In genomic region chr2:75549401-75550253, GRCh38 we compare ENCODE assay signal across 1 cellular context.
TF ChIP-seq lines count a peak whose summit lies in the region.

No MANE protein-coding gene starts in this region.

TF ChIP-seq in HepG2, 621 proteins besides CTCF, POLR2A, EP300 and RAD21 (continued from another document and continues in another):
- TF ChIP-seq ATF2 (CRISPR knock-in tag; IDR thresholded peaks at IDR 0.05) (no peak), ETV5 (CRISPR knock-in tag; IDR thresholded peaks at IDR 0.05; ENCODE audit: borderline replicate concordance) (no peak; the same call in 1 of the 2 replicates), ZNF484 (CRISPR knock-in tag; IDR thresholded peaks at IDR 0.05; ENCODE audit: borderline replicate concordance, low read depth) (no peak), ZNF615 (CRISPR knock-in tag; IDR thresholded peaks at IDR 0.05; ENCODE audit: borderline replicate concordance) (no peak), KLF13 (CRISPR knock-in tag; IDR thresholded peaks at IDR 0.05) (no peak), MAF1 (CRISPR knock-in tag; IDR thresholded peaks at IDR 0.05; ENCODE audit: borderline replicate concordance) (no peak), ZNF562 (CRISPR knock-in tag; IDR thresholded peaks at IDR 0.05; ENCODE audit: borderline replicate concordance) (no peak), UBTF (CRISPR knock-in tag; IDR thresholded peaks at IDR 0.05) (no peak), ZNF275 (CRISPR knock-in tag; IDR thresholded peaks at IDR 0.05; ENCODE audit: borderline replicate concordance) (no peak), AKNA (CRISPR knock-in tag; IDR thresholded peaks at IDR 0.05; ENCODE audit: borderline replicate concordance) (no peak), FOSL2 (CRISPR knock-in tag; IDR thresholded peaks at IDR 0.05) (peak; percentile 14; the same call in 1 of the 2 replicates), MYNN (CRISPR knock-in tag; IDR thresholded peaks at IDR 0.05; ENCODE audit: low read depth) (no peak), HMGA1 (CRISPR knock-in tag; conservative IDR thresholded peaks at IDR 0.05) (no peak), TIGD3 (CRISPR knock-in tag; IDR thresholded peaks at IDR 0.05; ENCODE audit: borderline replicate concordance) (no peak), SOX13 (IDR thresholded peaks at IDR 0.05) (no peak), SOX13 (CRISPR knock-in tag; conservative IDR thresholded peaks at IDR 0.05 in 1 of 2, IDR thresholded peaks at IDR 0.05 in 1 of 2) (peak in 1 of 2 experiments; percentile 65; a peak in 1 of 4 replicates), DDIT3 (CRISPR knock-in tag; IDR thresholded peaks at IDR 0.05) (no peak), ZNF879 (CRISPR knock-in tag; IDR thresholded peaks at IDR 0.05) (no peak), ZFP36L2 (CRISPR knock-in tag; IDR thresholded peaks at IDR 0.05) (no peak), ZNF557 (CRISPR knock-in tag; IDR thresholded peaks at IDR 0.05) (no peak), ZNF609 (CRISPR knock-in tag; IDR thresholded peaks at IDR 0.05; ENCODE audit: borderline replicate concordance) (0 out of 2 replicates have a peak, but pooled peaks have one; percentile 28), XRCC5 (optimal IDR thresholded peaks at IDR 0.05; ENCODE audit: low read length) (no peak), SALL1 (CRISPR knock-in tag; IDR thresholded peaks at IDR 0.05) (0 out of 2 replicates have a peak, but pooled peaks have one; percentile 31), SAFB2 (CRISPR knock-in tag; IDR thresholded peaks at IDR 0.05; ENCODE audit: borderline replicate concordance, low read depth) (no peak), ZNF800 (CRISPR knock-in tag; IDR thresholded peaks at IDR 0.05) (no peak), ZBTB3 (CRISPR knock-in tag; IDR thresholded peaks at IDR 0.05; ENCODE audit: borderline replicate concordance, low read depth) (no peak), MXD4 (CRISPR knock-in tag; IDR thresholded peaks at IDR 0.05) (no peak), KDM4B (CRISPR knock-in tag; IDR thresholded peaks at IDR 0.05) (no peak), TERF1 (CRISPR knock-in tag; IDR thresholded peaks at IDR 0.05) (no peak), ISL2 (CRISPR knock-in tag; IDR thresholded peaks at IDR 0.05) (peak; percentile 84; the same call in 1 of the 2 replicates), HNF4A (CRISPR knock-in tag; IDR thresholded peaks at IDR 0.05) (peak; percentile 57; the same call in 1 of the 2 replicates), KDM5A (IDR thresholded peaks at IDR 0.05; ENCODE audit: borderline replicate concordance, low read length) (no peak), PCBP1 (IDR thresholded peaks at IDR 0.05; ENCODE audit: borderline replicate concordance, low read depth, low read length) (no peak), SPEN (CRISPR knock-in tag; IDR thresholded peaks at IDR 0.05; ENCODE audit: low read depth) (no peak), RORA (CRISPR knock-in tag; IDR thresholded peaks at IDR 0.05) (no peak), MAFG (CRISPR knock-in tag; IDR thresholded peaks at IDR 0.05) (no peak), ZNF256 (CRISPR knock-in tag; conservative IDR thresholded peaks at IDR 0.05) (no peak), ZNF276 (CRISPR knock-in tag; IDR thresholded peaks at IDR 0.05; ENCODE audit: low read depth) (no peak)
